ENCODE assay signal across 9 cellular contexts in genomic region chr15:75307778-75308390, GRCh38. TPM values are rescaled to one million over a fixed set of nuclear protein-coding genes. Genes with fewer than 3 reads are reported as not detected.
DNase-seq lines count a peak whose midpoint lies in the region; ATAC-seq, FAIRE-seq and TF ChIP-seq lines count a peak whose summit lies in the region.
"Had no signal": no experiment of that assay in that cellular context is flagged by ENCODE, and none has a peak within 500 bp of the region (broad histone marks: within the 10 kb centered on the region; RNA-seq: fewer than 3 reads in every experiment).

No MANE protein-coding gene starts in this region.

- no peak overlapping the region for H3K4me3 ChIP-seq in A549

- TF ChIP-seq CTCF in A549 (IDR thresholded peaks at IDR 0.05) (peak; percentile 76), activated B cell treated with CpG ODN at 0.5 μM for 24 hours (IDR thresholded peaks at IDR 0.05) (no peak)

- no peaks in the 10 kb centered on the region for H3K9me3 Mint-ChIP-seq in activated B cell treated with CpG ODN at 0.5 μM for 24 hours
- H3K9me3 Mint-ChIP-seq: dendritic cell treated with granulocyte-macrophage colony-stimulating factor and Interleukin-4, amounts not matched to agents 40 ng/mL and 50 ng/mL, for 4 days had no signal

- intact Hi-C loops in activated B cell treated with CpG ODN at 0.5 μM for 24 hours (cut with micrococcal nuclease) = loop anchor here (10.0 kb wide), 2 partner anchors 103 to 283 kb away; partner anchors contain the start of genes C15orf39 and PPCDC

- ATAC-seq in A549 = peak; percentile 99 to 100
- ATAC-seq in activated B cell treated with CpG ODN at 0.5 μM for 24 hours (ENCODE audit: low read depth) = peak; percentile 25
- no peak for ATAC-seq in GM21447 (IDR thresholded peaks at IDR 0.05; ENCODE audit: unreplicated experiment)

- H3K4me3 Mint-ChIP-seq in activated B cell treated with CpG ODN at 0.5 μM for 24 hours = no peak overlapping the region
- H3K4me3 Mint-ChIP-seq: dendritic cell treated with granulocyte-macrophage colony-stimulating factor and Interleukin-4, amounts not matched to agents 40 ng/mL and 50 ng/mL, for 4 days had no signal

- peaks cover 6% of the 10 kb centered on the region; the same call in 2 of the 3 replicates for H3K4me1 ChIP-seq in A549

- peak overlapping the region; percentile 72 for H3K4me2 ChIP-seq in A549

- no peak for TF ChIP-seq POLR2A in A549 (IDR thresholded peaks at IDR 0.05; ENCODE audit: low read length)

- FAIRE-seq in A549 (lab: Jason Lieb, UNC) = peak; percentile 46

- H3K4me1 Mint-ChIP-seq in activated B cell treated with CpG ODN at 0.5 μM for 24 hours = no peaks in the 10 kb centered on the region

- TF ChIP-seq EP300 in A549 (IDR thresholded peaks at IDR 0.05) = no peak

- peak; percentile 93 to 96 for TF ChIP-seq RAD21 in A549 (conservative IDR thresholded peaks at IDR 0.05 in 1 of 2, IDR thresholded peaks at IDR 0.05 in 1 of 2)

- H3K27ac ChIP-seq in A549 = peak overlapping the region in 1 of 2 experiments; percentile 42; a peak in 1 of 6 replicates

- in situ Hi-C loops in G401 (cut with HindIII; ENCODE audit: low sequenced_read_pairs) = no loop called here

- POLR2A ChIA-PET in A549 (lab: Yijun Ruan, JAX) = interaction anchor here (1.0 to 1.2 kb wide), 3 partner anchors 106 to 351 kb away, joined by 4 to 5 read pairs (median 4); partner anchors contain the start of genes C15orf39, PPCDC and RPP25
- POLR2A ChIA-PET in activated B cell treated with CpG ODN at 0.5 μM for 24 hours (lab: Charles Lee) = no interaction called here

- DNase-seq in A549 (ENCODE audit: low read depth in 1 of 2, low spot score in 1 of 2) = peak; percentile 77 to 92
- DNase-seq in G401 (ENCODE audit: low spot score) = peak; percentile 14
- DNase-seq in NCI-H2107 (lab: John Stamatoyannopoulos, UW) = peak; percentile 23
- no peak for DNase-seq in activated B cell treated with CpG ODN at 0.5 μM for 24 hours
- DNase-seq in iPS DF 19.7 (ENCODE audit: low read depth, low spot score) = peak; percentile 59
- peak; percentile 64 for DNase-seq in ureter (ENCODE audit: low spot score)
- DNase-seq in activated CD8-positive, alpha-beta memory T cell treated with anti-CD3 and anti-CD28 coated beads, Interleukin-2, amount 50 U/mL, for 48 hours = no peak

- no peaks in the 10 kb centered on the region for H3K9me3 ChIP-seq in A549

- peaks cover 51% of the 10 kb centered on the region for H3K27me3 Mint-ChIP-seq in activated B cell treated with CpG ODN at 0.5 μM for 24 hours

- H3K27ac Mint-ChIP-seq in activated B cell treated with CpG ODN at 0.5 μM for 24 hours = no peak overlapping the region
- H3K27ac Mint-ChIP-seq: dendritic cell treated with granulocyte-macrophage colony-stimulating factor and Interleukin-4, amounts not matched to agents 40 ng/mL and 50 ng/mL, for 4 days had no signal

- H3K36me3 Mint-ChIP-seq in activated B cell treated with CpG ODN at 0.5 μM for 24 hours (ENCODE audit: low read depth) = no peaks in the 10 kb centered on the region

- WGBS in A549 (ENCODE audit: missing lambda C conversion rate) = 24% methylated on average over 15 of the region's 15 CpGs

- CTCF ChIA-PET in A549 (lab: Yijun Ruan, JAX) = interaction anchor here (0.5 to 4.1 kb wide), 46 partner anchors 8 to 1711 kb away, joined by 3 to 52 read pairs (median 4); partner anchors contain the start of genes C15orf39, RPP25 and ULK3
- CTCF ChIA-PET in activated B cell treated with CpG ODN at 0.5 μM for 24 hours (lab: Charles Lee) = no interaction called here

TF ChIP-seq in A549, 52 proteins besides CTCF, POLR2A, EP300 and RAD21:
- TF ChIP-seq SMC3 (IDR thresholded peaks at IDR 0.05) = peak; percentile 79
- 0 out of 2 replicates have a peak, but pooled peaks have one; percentile 15 for TF ChIP-seq PBX3 (IDR thresholded peaks at IDR 0.05)
- TF ChIP-seq, protein P1, sequence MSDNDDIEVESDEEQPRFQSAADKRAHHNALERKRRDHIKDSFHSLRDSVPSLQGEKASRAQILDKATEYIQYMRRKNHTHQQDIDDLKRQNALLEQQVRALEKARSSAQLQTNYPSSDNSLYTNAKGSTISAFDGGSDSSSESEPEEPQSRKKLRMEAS (IDR thresholded peaks at IDR 0.05) = peak; percentile 60
- TF ChIP-seq RFX5 (IDR thresholded peaks at IDR 0.05) = no peak

RNA-seq across cellular contexts. Expression of gene GOLGA6D, which starts 25.2 kb away (rescaled TPM):
- polyA plus RNA-seq in A549 (2011; rRNA removed) (0.03 and 0.07 TPM in 2 replicates), A549 (2017; fragmentation: RNase III; extraction: RNeasy Plus Mini Kit Qiagen cat#74134 plus additional on column Dnase treatment) (0.04 to 0.05 TPM in 2 of 3 replicates, not detected in the other)
- polyA plus RNA-seq in A549 (2012; cell fraction: cytosol; rRNA removed) = not detected in 2 replicates
- not detected in 2 replicates for polyA plus RNA-seq in A549 (2012; cell fraction: nucleus; rRNA removed)
- polyA minus RNA-seq in A549 (2011; rRNA and poly(A)+ RNA removed) = not detected in 2 replicates
- not detected in 2 replicates for total RNA-seq in G401 (2014; rRNA removed; shearing (Covaris generic))
- total RNA-seq in activated B cell treated with CpG ODN at 0.5 μM for 24 hours (not detected in 2 replicates), ureter (not detected)

RNA-seq across cellular contexts. Expression of gene COMMD4, which starts 28.0 kb away (rescaled TPM):
- polyA plus RNA-seq in A549 (2011; rRNA removed) (88.0 and 98.3 TPM in 2 replicates), A549 (2017; fragmentation: RNase III; extraction: RNeasy Plus Mini Kit Qiagen cat#74134 plus additional on column Dnase treatment) (203 to 222 TPM (median 220 TPM) in 3 replicates)
- 396 and 403 TPM in 2 replicates for polyA plus RNA-seq in A549 (2012; cell fraction: cytosol; rRNA removed)
- 402 and 454 TPM in 2 replicates for polyA plus RNA-seq in A549 (2012; cell fraction: nucleus; rRNA removed)
- 38.3 and 50.6 TPM in 2 replicates for polyA minus RNA-seq in A549 (2011; rRNA and poly(A)+ RNA removed)
- 199 and 243 TPM in 2 replicates for total RNA-seq in G401 (2014; rRNA removed; shearing (Covaris generic))
- total RNA-seq in activated B cell treated with CpG ODN at 0.5 μM for 24 hours (51.8 and 54.7 TPM in 2 replicates), ureter (53.0 TPM)

RNA-seq across cellular contexts. Expression of gene NEIL1, which starts 39.0 kb away (rescaled TPM):
- polyA plus RNA-seq in A549 (2011; rRNA removed) (3.2 and 5.6 TPM in 2 replicates), A549 (2017; fragmentation: RNase III; extraction: RNeasy Plus Mini Kit Qiagen cat#74134 plus additional on column Dnase treatment) (4.9 to 7.2 TPM (median 6.8 TPM) in 3 replicates)
- 3.0 and 3.5 TPM in 2 replicates for polyA plus RNA-seq in A549 (2012; cell fraction: cytosol; rRNA removed)
- 23.0 and 26.2 TPM in 2 replicates for polyA plus RNA-seq in A549 (2012; cell fraction: nucleus; rRNA removed)
- polyA minus RNA-seq in A549 (2011; rRNA and poly(A)+ RNA removed) = 0.58 and 1.9 TPM in 2 replicates
- 2.3 and 9.1 TPM in 2 replicates for total RNA-seq in G401 (2014; rRNA removed; shearing (Covaris generic))
- total RNA-seq in activated B cell treated with CpG ODN at 0.5 μM for 24 hours (25.5 and 35.8 TPM in 2 replicates), ureter (44.9 TPM)

RNA-seq across cellular contexts. Expression of gene GOLGA6C, which starts 49.8 kb away (rescaled TPM):
- not detected in 2 replicates for polyA plus RNA-seq in A549 (2011; rRNA removed)
- not detected in 2 replicates for polyA plus RNA-seq in A549 (2012; cell fraction: cytosol; rRNA removed)
- polyA plus RNA-seq in A549 (2012; cell fraction: nucleus; rRNA removed) = not detected in 2 replicates
- not detected in 3 replicates for polyA plus RNA-seq in A549 (2017; fragmentation: RNase III; extraction: RNeasy Plus Mini Kit Qiagen cat#74134 plus additional on column Dnase treatment)
- polyA minus RNA-seq in A549 (2011; rRNA and poly(A)+ RNA removed) = not detected in 2 replicates
- total RNA-seq in G401 (2014; rRNA removed; shearing (Covaris generic)) = not detected in 2 replicates
- total RNA-seq in activated B cell treated with CpG ODN at 0.5 μM for 24 hours = not detected in 2 replicates
- total RNA-seq in ureter = not detected

Comparison
In these comparisons a context has a peak if more than half of its experiments do, and no peak if none do; other contexts are left out.
1. DNase-seq: peak in A549 (2 of 2), G401 (single experiment), NCI-H2107 (single experiment), iPS DF 19.7 (single experiment) and ureter (single experiment); none in activated B cell treated with CpG ODN at 0.5 μM for 24 hours (single experiment) and activated CD8-positive, alpha-beta memory T cell treated with anti-CD3 and anti-CD28 coated beads, Interleukin-2, amount 50 U/mL, for 48 hours (single experiment).